ENCODE assay signal across 1 cellular context in the genomic region with DNA sequence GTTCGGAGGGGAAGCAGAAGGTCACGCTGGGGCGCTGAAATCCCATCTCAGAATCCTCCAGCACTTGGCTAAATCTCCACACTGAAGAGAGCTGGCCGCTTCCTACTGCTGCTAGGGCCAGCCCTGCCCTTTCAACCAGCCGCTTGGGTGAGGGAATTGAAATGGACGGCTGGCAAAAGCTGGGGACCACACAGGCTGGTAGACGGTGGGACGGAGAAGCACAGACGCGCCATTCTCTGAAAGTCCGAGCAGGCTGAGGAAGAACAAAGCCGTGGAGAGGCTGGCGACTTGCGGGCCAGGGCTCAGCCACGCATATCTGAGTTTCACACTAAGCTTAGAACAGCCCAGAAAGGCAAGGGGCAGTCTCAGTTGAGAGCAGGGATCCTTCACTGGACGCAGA.
TF ChIP-seq lines count a peak whose summit lies in the region.

No MANE protein-coding gene starts in this region.

TF ChIP-seq in GM12891, 5 proteins besides CTCF, POLR2A, EP300 and RAD21:
- TF ChIP-seq PAX5 (IDR thresholded peaks at IDR 0.05; ENCODE audit: insufficient read depth, low read length, severe bottlenecking) (no peak), POLR2AphosphoS5 (IDR thresholded peaks at IDR 0.05; ENCODE audit: low read depth, low read length) (no peak), SPI1 (IDR thresholded peaks at IDR 0.05; ENCODE audit: low read depth, low read length) (no peak), TAF1 (IDR thresholded peaks at IDR 0.05; ENCODE audit: low read depth, low read length) (no peak), POU2F2 (IDR thresholded peaks at IDR 0.05; ENCODE audit: low read depth, low read length) (no peak)
